15 cellular contexts compared by ENCODE assay signal in the genomic region with DNA sequence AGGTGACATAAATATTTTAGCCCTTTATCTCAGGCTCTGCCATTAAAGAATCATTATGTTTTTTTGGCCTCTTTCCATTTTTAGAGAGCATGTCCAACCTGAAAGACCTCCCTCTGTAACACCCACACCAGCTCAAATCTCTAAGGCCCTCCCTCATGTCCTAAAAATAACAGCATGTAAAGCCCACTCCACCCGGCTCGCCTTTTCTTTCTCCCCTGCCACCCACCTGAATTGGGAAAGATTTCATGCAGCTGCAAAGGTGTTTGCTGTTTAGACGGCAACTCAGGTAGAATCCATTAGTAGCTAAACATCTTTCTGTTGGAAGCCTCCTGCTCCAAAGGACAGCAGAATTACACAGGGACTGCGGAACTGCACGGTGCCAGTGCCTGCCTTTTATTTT.
DNase-seq lines count a peak whose midpoint lies in the region; ATAC-seq and TF ChIP-seq lines count a peak whose summit lies in the region.
"Had no signal": no experiment of that assay in that cellular context is flagged by ENCODE, and none has a peak within 500 bp of the region (broad histone marks: within the 10 kb centered on the region; RNA-seq: fewer than 3 reads in every experiment).

No MANE protein-coding gene starts in this region.

- DNase-seq in NCI-H2107 treated with DMSO at 0.1 percent for 48 hours (lab: John Stamatoyannopoulos, UW; ENCODE audit: unreplicated experiment): peak; percentile 75
- no peak for DNase-seq in NCI-H2107 (lab: John Stamatoyannopoulos, UW)
- peak; percentile 79 for DNase-seq in NCI-H2029 treated with DMSO at 0.1 percent for 48 hours (lab: John Stamatoyannopoulos, UW)
- DNase-seq in NCI-H748 (lab: John Stamatoyannopoulos, UW; ENCODE audit: unreplicated experiment): peak; percentile 96
- DNase-seq in WERI-Rb-1: no peak
- DNase-seq: C1 segment of cervical spinal cord; Kasumi-1; MM.1S; NCI-H1436; NK-92 treated with Interleukin-12 subunit alpha and Interleukin-12 subunit beta, amount 100 ng/mL, for 24 hours; PC-9 had no signal

- no peaks in the 10 kb centered on the region for H3K27me3 ChIP-seq in WERI-Rb-1 (ENCODE audit: insufficient read depth, low read depth, severe bottlenecking)

- no peak overlapping the region for H3K27ac ChIP-seq in WERI-Rb-1
- H3K27ac ChIP-seq: PC-9, SJCRH30 had no signal

- no peaks in the 10 kb centered on the region for H3K36me3 ChIP-seq in WERI-Rb-1
- H3K36me3 ChIP-seq: SJCRH30 had no signal

- H3K9me3 ChIP-seq in WERI-Rb-1 (ENCODE audit: severe bottlenecking): no peaks in the 10 kb centered on the region

- TF ChIP-seq CTCF in WERI-Rb-1 (IDR thresholded peaks at IDR 0.05; ENCODE audit: low read depth, low read length): no peak

- no peak overlapping the region for H3K4me3 ChIP-seq in WERI-Rb-1 (ENCODE audit: low read depth, low read length)
- H3K4me3 ChIP-seq: PC-9, SJCRH30 had no signal

- no peak for ATAC-seq in HG02870 (IDR thresholded peaks at IDR 0.05; ENCODE audit: unreplicated experiment)
- ATAC-seq in HG03521 (IDR thresholded peaks at IDR 0.05; ENCODE audit: unreplicated experiment): no peak
- ATAC-seq in GM19463 (IDR thresholded peaks at IDR 0.05; ENCODE audit: unreplicated experiment): no peak

Comparison
In these comparisons a context has a peak if more than half of its experiments do, and no peak if none do; other contexts are left out.
1. DNase-seq: peak in NCI-H2107 treated with DMSO at 0.1 percent for 48 hours (single experiment), NCI-H2029 treated with DMSO at 0.1 percent for 48 hours (single experiment) and NCI-H748 (single experiment); none in NCI-H2107 (single experiment) and WERI-Rb-1 (single experiment).